In the genomic region with DNA sequence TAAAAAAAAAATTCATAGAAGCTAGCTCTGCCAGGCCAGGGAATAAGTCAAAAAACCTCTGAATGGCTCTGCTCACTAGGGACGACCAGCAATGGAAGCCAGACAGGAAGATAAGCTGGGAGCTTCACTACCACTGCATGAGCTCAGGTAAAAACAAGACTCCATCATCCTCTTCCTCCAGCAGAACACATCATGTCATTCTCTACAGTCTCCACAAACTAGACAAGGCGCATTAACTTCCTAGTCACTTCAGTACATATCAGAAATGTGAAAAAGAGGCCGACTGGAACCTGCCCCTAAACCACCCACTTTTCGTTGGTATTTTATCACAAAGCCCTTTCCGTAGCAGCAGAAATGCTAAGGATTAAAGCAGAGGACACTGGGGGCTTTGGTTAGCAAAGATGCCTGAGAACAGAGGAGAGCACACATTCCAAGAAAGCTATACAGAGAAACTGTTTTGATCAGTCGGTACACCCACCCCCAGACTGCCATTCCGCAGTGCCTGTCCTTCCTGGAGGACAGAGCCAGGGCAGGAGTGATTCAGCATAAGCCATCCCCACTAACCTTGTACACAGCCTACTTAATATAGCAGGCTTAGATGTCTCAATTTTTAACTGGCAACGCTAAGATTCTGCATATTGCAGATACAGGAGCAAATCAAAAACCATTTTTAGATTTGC, we compare ENCODE assay signal across 15 cellular contexts. TPM values are rescaled to one million over a fixed set of nuclear protein-coding genes. Genes with fewer than 3 reads are reported as not detected.
DNase-seq lines count a peak whose midpoint lies in the region; ATAC-seq and TF ChIP-seq lines count a peak whose summit lies in the region.
"Had no signal": no experiment of that assay in that cellular context is flagged by ENCODE, and none has a peak within 500 bp of the region (broad histone marks: within the 10 kb centered on the region; RNA-seq: fewer than 3 reads in every experiment).

No MANE protein-coding gene starts in this region.

- H3K4me1 ChIP-seq in SK-N-SH (ENCODE audit: control insufficient read depth in 1 of 2, insufficient read depth in 2 of 2, low read depth in 1 of 2, low read length in 1 of 2) (peaks cover 0 to 16% of the 10 kb centered on the region in 2 experiments; a peak in 2 of 4 replicates), mesodermal cell (ENCODE audit: control insufficient read depth, insufficient read depth, low read length, poor library complexity, severe bottlenecking) (peaks cover 16% of the 10 kb centered on the region), mucosa of descending colon (ENCODE audit: low read depth) (no peaks in the 10 kb centered on the region)
- H3K4me1 ChIP-seq: foreskin keratinocyte, upper lobe of left lung had no signal

- H3K9me2 ChIP-seq in SK-N-SH = no peaks in the 10 kb centered on the region

- H3K4me3 ChIP-seq in AG04450 (ENCODE audit: low read depth, low read length) (no peak overlapping the region), SK-N-SH (ENCODE audit: low read depth in 2 of 2, low read length in 1 of 2) (no peak overlapping the region), mesodermal cell (ENCODE audit: extremely low read depth, insufficient read depth, low read length, poor library complexity, severe bottlenecking) (no peak overlapping the region), mucosa of descending colon (no peak overlapping the region)
- H3K4me3 ChIP-seq: right lobe of liver, upper lobe of left lung had no signal

- peaks cover 84% of the 10 kb centered on the region for H3K79me2 ChIP-seq in SK-N-SH (ENCODE audit: insufficient read depth)

- TF ChIP-seq CTCF in AG04450 (IDR thresholded peaks at IDR 0.05; ENCODE audit: low read depth, low read length) = no peak
- no peak for TF ChIP-seq CTCF in SK-N-SH (IDR thresholded peaks at IDR 0.05)
- TF ChIP-seq CTCF in mucosa of descending colon (IDR thresholded peaks at IDR 0.05) = no peak

- CTCF ChIA-PET in AG04450 (lab: Charles Lee) = interaction anchor here (0.6 to 1.1 kb wide), 2 partner anchors 125 to 328 kb away, joined by 3 read pairs; no protein-coding TSS in a partner anchor
- CTCF ChIA-PET in SK-N-SH (lab: Yijun Ruan, JAX) = interaction anchor here (0.6 to 1.2 kb wide), 3 partner anchors 9 to 561 kb away, joined by 3 to 5 read pairs (median 3); no protein-coding TSS in a partner anchor
- CTCF ChIA-PET in HEK293T (lab: Yijun Ruan, JAX) = no interaction called here

- no peaks in the 10 kb centered on the region for H3K27me3 Mint-ChIP-seq in central memory CD8-positive, alpha-beta T cell

- H3K27me3 ChIP-seq in AG04450 (ENCODE audit: control insufficient read depth, insufficient read depth, low read length) (no peaks in the 10 kb centered on the region), SK-N-SH (ENCODE audit: insufficient read depth) (no peaks in the 10 kb centered on the region)
- H3K27me3 ChIP-seq: foreskin keratinocyte, right lobe of liver, upper lobe of left lung had no signal

- 78% methylated on average over 8 of the region's 8 CpGs for WGBS in SK-N-SH (ENCODE audit: low lambda C conversion rate)
- 80 to 88% methylated on average over 5 to 7 of the region's 8 CpGs for WGBS in mesodermal cell (ENCODE audit: insufficient coverage in 2 of 2), 2 experiments

- H2AFZ ChIP-seq in SK-N-SH (ENCODE audit: low read depth) = no peak overlapping the region

- 0 out of 2 replicates have a peak overlapping the region, but pooled peaks have one; percentile 48 for H3K4me2 ChIP-seq in SK-N-SH

- H3K4me3 Mint-ChIP-seq in central memory CD8-positive, alpha-beta T cell = no peak overlapping the region

- H3K9ac ChIP-seq in SK-N-SH = no peak overlapping the region

- no peaks in the 10 kb centered on the region for H3K9me3 Mint-ChIP-seq in central memory CD8-positive, alpha-beta T cell

- H4K20me1 ChIP-seq in SK-N-SH (ENCODE audit: insufficient read depth) = peaks cover 38% of the 10 kb centered on the region

- ATAC-seq in central memory CD8-positive, alpha-beta T cell (replicated peaks; ENCODE audit: extremely low read depth, poor library complexity, severe bottlenecking) = no peak
- no peak for ATAC-seq in mucosa of descending colon
- no peak for ATAC-seq in HG03432 (IDR thresholded peaks at IDR 0.05; ENCODE audit: unreplicated experiment)
- ATAC-seq: foreskin keratinocyte, HepG2, right lobe of liver had no signal

- H3K9me3 ChIP-seq in AG04450 (ENCODE audit: control insufficient read depth, insufficient read depth, low read length) = no peaks in the 10 kb centered on the region
- H3K9me3 ChIP-seq in SK-N-SH = no peaks in the 10 kb centered on the region
- H3K9me3 ChIP-seq in mesodermal cell (ENCODE audit: control insufficient read depth, low read length) = no peaks in the 10 kb centered on the region
- no peaks in the 10 kb centered on the region for H3K9me3 ChIP-seq in mucosa of descending colon
- H3K9me3 ChIP-seq: right lobe of liver, upper lobe of left lung had no signal

- no peaks in the 10 kb centered on the region for H3F3A ChIP-seq in SK-N-SH (replicated peaks; ENCODE audit: insufficient read depth)

- no peak for TF ChIP-seq EP300 in SK-N-SH (IDR thresholded peaks at IDR 0.05; ENCODE audit: borderline replicate concordance in 1 of 2, low read depth in 1 of 2, low read length in 1 of 2)

- intact Hi-C loops in mucosa of descending colon (cut with DNase I, micrococcal nuclease) = no loop called here
- intact Hi-C loops in posterior vena cava (cut with DNase I) = loop anchor here (2.0 to 10.0 kb wide), 2 partner anchors 43 to 45 kb away; no protein-coding TSS in a partner anchor

- DNase-seq in AG04450 (ENCODE audit: low read depth, low spot score) = no peak
- DNase-seq in SK-N-SH = no peak
- DNase-seq in central memory CD8-positive, alpha-beta T cell (ENCODE audit: low spot score in 2 of 2) = no peak
- DNase-seq in mucosa of descending colon = no peak
- DNase-seq in HEK293T (ENCODE audit: extremely low spot score) = no peak
- no peak for DNase-seq in posterior vena cava (ENCODE audit: low spot score)
- DNase-seq: cerebellar nuclear complex, foreskin keratinocyte, NCI-H146, right lobe of liver, upper lobe of left lung had no signal

- TF ChIP-seq RAD21 in SK-N-SH (IDR thresholded peaks at IDR 0.05; ENCODE audit: low read length) = no peak

- no peaks in the 10 kb centered on the region for H3K36me3 ChIP-seq in SK-N-SH (replicated peaks in 1 of 2; ENCODE audit: control insufficient read depth in 1 of 2, insufficient read depth in 2 of 2, low read length in 1 of 2)
- H3K36me3 ChIP-seq in mesodermal cell (ENCODE audit: control insufficient read depth, insufficient read depth, low read length) = peaks cover 4% of the 10 kb centered on the region
- no peaks in the 10 kb centered on the region for H3K36me3 ChIP-seq in mucosa of descending colon (ENCODE audit: low read depth)
- H3K36me3 ChIP-seq: right lobe of liver, upper lobe of left lung had no signal

- peaks cover 6% of the 10 kb centered on the region for H3K36me3 Mint-ChIP-seq in central memory CD8-positive, alpha-beta T cell (ENCODE audit: insufficient read depth)

- peak overlapping the region; percentile 67 for H3K27ac Mint-ChIP-seq in central memory CD8-positive, alpha-beta T cell (ENCODE audit: low read depth)

- peaks cover 73% of the 10 kb centered on the region for H3K4me1 Mint-ChIP-seq in central memory CD8-positive, alpha-beta T cell

- POLR2A ChIA-PET in AG04450 (lab: Yijun Ruan, JAX) (interaction anchor here (0.6 kb wide), 1 partner anchor 8 kb away, joined by 3 read pairs; no protein-coding TSS in a partner anchor), SK-N-SH (lab: Yijun Ruan, JAX) (interaction anchor here (0.5 kb wide), 1 partner anchor 37 kb away, joined by 3 read pairs; no protein-coding TSS in a partner anchor), HEK293T (lab: Yijun Ruan, JAX) (no interaction called here)

- H3K27ac ChIP-seq in AG04450 (ENCODE audit: low read depth, low read length) (peak overlapping the region; percentile 47), SK-N-SH (ENCODE audit: low read depth in 2 of 2, low read length in 1 of 2) (peak overlapping the region in 1 of 2 experiments; percentile 7; a peak in 2 of 4 replicates), mesodermal cell (ENCODE audit: low read depth, low read length, severe bottlenecking) (peak overlapping the region; percentile 85)
- H3K27ac ChIP-seq: C4-2B, foreskin keratinocyte, right lobe of liver, upper lobe of left lung had no signal

TF ChIP-seq in SK-N-SH, 30 proteins besides CTCF, POLR2A, EP300 and RAD21 (continues in another document):
- TF ChIP-seq GABPA (IDR thresholded peaks at IDR 0.05; ENCODE audit: low read depth) (no peak), FOXM1 (IDR thresholded peaks at IDR 0.05; ENCODE audit: low read depth) (no peak), RCOR1 (IDR thresholded peaks at IDR 0.05; ENCODE audit: low read length) (no peak), YY1 (IDR thresholded peaks at IDR 0.05; ENCODE audit: low read depth) (no peak)
- TF ChIP-seq, protein P1, sequence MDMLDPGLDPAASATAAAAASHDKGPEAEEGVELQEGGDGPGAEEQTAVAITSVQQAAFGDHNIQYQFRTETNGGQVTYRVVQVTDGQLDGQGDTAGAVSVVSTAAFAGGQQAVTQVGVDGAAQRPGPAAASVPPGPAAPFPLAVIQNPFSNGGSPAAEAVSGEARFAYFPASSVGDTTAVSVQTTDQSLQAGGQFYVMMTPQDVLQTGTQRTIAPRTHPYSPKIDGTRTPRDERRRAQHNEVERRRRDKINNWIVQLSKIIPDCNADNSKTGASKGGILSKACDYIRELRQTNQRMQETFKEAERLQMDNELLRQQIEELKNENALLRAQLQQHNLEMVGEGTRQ (IDR thresholded peaks at IDR 0.05; ENCODE audit: borderline replicate concordance, low read depth, low read length) = no peak

TF ChIP-seq in HEK293T, 16 proteins besides CTCF, POLR2A, EP300 and RAD21 (continues in another document):
- TF ChIP-seq TARDBP (IDR thresholded peaks at IDR 0.05) (no peak), FOXK2 (IDR thresholded peaks at IDR 0.05) (no peak), FOXA1 (IDR thresholded peaks at IDR 0.05) (no peak), L3MBTL2 (conservative IDR thresholded peaks at IDR 0.05) (no peak)
- TF ChIP-seq, protein P2, sequence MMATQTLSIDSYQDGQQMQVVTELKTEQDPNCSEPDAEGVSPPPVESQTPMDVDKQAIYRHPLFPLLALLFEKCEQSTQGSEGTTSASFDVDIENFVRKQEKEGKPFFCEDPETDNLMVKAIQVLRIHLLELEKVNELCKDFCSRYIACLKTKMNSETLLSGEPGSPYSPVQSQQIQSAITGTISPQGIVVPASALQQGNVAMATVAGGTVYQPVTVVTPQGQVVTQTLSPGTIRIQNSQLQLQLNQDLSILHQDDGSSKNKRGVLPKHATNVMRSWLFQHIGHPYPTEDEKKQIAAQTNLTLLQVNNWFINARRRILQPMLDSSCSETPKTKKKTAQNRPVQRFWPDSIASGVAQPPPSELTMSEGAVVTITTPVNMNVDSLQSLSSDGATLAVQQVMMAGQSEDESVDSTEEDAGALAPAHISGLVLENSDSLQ (IDR thresholded peaks at IDR 0.05) = no peak

RNA-seq across cellular contexts. Expression of a gene that starts 53.4 kb away (rescaled TPM):
- polyA plus RNA-seq in AG04450 (2011; rRNA removed) (30.0 and 31.1 TPM in 2 replicates), SK-N-SH (2012; rRNA removed) (13.4 and 13.5 TPM in 2 replicates)
- polyA minus RNA-seq in AG04450 (2011; rRNA and poly(A)+ RNA removed) = 47.7 and 61.0 TPM in 2 replicates
- 14.5 and 16.4 TPM in 2 replicates for polyA plus RNA-seq in SK-N-SH (2012; cell fraction: cytosol; rRNA removed)
- polyA plus RNA-seq in SK-N-SH (2012; cell fraction: nucleus; rRNA removed) = 20.7 and 26.4 TPM in 2 replicates
- 35.3 TPM for polyA plus RNA-seq in mesodermal cell (2013, experiment 1 of 2)
- 32.6 TPM for polyA plus RNA-seq in mesodermal cell (2013, experiment 2 of 2)
- total RNA-seq in mucosa of descending colon (10 to 100 TPM; 62.4 to 68.4 (median 66.2) TPM), posterior vena cava (10 to 100 TPM; 63.0 to 67.0 TPM)

Comparison
In these comparisons a context has a peak if more than half of its experiments do, and no peak if none do; other contexts are left out.
1. intact Hi-C loops: an anchor here in posterior vena cava (2.0 to 10.0 kb wide); none called in mucosa of descending colon.